Comparison of ENCODE assay signal across 8 cellular contexts in genomic region chr13:95676775-95677563, GRCh38. TPM values are rescaled to one million over a fixed set of nuclear protein-coding genes. Genes with fewer than 3 reads are reported as not detected.
DNase-seq lines count a peak whose midpoint lies in the region; ATAC-seq, FAIRE-seq and TF ChIP-seq lines count a peak whose summit lies in the region.

DNAJC3 (plus strand) TSS chr13:95677139; CDS start chr13:95677256, 117 bp downstream.

- FAIRE-seq in GM12892 (lab: Jason Lieb, UNC) = peak; percentile 99

- TF ChIP-seq CTCF in adrenal gland (IDR thresholded peaks at IDR 0.05) (no peak), type B pancreatic cell (conservative IDR thresholded peaks at IDR 0.05) (no peak)

- H3K36me3 ChIP-seq in adrenal gland (replicated peaks in 1 of 2) = no peaks in the 10 kb centered on the region

- H3K36me3 Mint-ChIP-seq in type B pancreatic cell = peaks cover 7% of the 10 kb centered on the region

- H3K4me3 ChIP-seq in adrenal gland = peak within 1 kb of the TSS; percentile 40 to 97 (median 86)

- H3K27me3 ChIP-seq in adrenal gland = no peaks in the 10 kb centered on the region

- H3K27ac Mint-ChIP-seq in type B pancreatic cell = peak within 1 kb of the TSS; percentile 98

- ATAC-seq in HG02852 (IDR thresholded peaks at IDR 0.05; ENCODE audit: unreplicated experiment) = peak; percentile 91

- TF ChIP-seq POLR2A in GM12892 (IDR thresholded peaks at IDR 0.05; ENCODE audit: low read depth, low read length) (peak; percentile 98), adrenal gland (IDR thresholded peaks at IDR 0.05) (peak; percentile 95 to 99)

- H3K27ac ChIP-seq in adrenal gland = peak within 1 kb of the TSS; percentile 89 to 98 (median 95)

- H3K4me3 Mint-ChIP-seq in type B pancreatic cell = peak within 1 kb of the TSS; percentile 99

- 0 to 10% (median 1%) methylated on average over 2 to 89 of the region's 89 CpGs for WGBS in adrenal gland, 4 donors

- no peaks in the 10 kb centered on the region for H3K27me3 Mint-ChIP-seq in type B pancreatic cell

- peaks cover 28% of the 10 kb centered on the region for H3K4me1 Mint-ChIP-seq in type B pancreatic cell (ENCODE audit: unreplicated experiment)

- H3K4me1 ChIP-seq in adrenal gland (replicated peaks in 1 of 2) = peaks cover 6 to 47% of the 10 kb centered on the region in 2 donors

- intact Hi-C loops in adrenal gland (cut with DNase I) (no loop called here), cardiac septum (cut with DNase I) (loop anchor here (5.0 kb wide), 1 partner anchor 155 kb away; no protein-coding TSS in a partner anchor)

- H3K9me3 ChIP-seq in adrenal gland (replicated peaks in 1 of 3) = no peaks in the 10 kb centered on the region

- peak; percentile 88 for DNase-seq in GM12892 (ENCODE audit: insufficient read length)
- DNase-seq in NCI-H146 (lab: John Stamatoyannopoulos, UW) = peak; percentile 98
- peak; percentile 96 to 98 (median 97) for DNase-seq in T-helper 1 cell
- peak; percentile 99 for DNase-seq in adrenal gland
- DNase-seq in cardiac septum (ENCODE audit: low spot score) = peak; percentile 99
- peak; percentile 96 for DNase-seq in pons (ENCODE audit: low spot score)
- DNase-seq in type B pancreatic cell (ENCODE audit: extremely low spot score, unreplicated experiment) = peak; percentile 99

- no peaks in the 10 kb centered on the region for H3K9me3 Mint-ChIP-seq in type B pancreatic cell

RNA-seq across cellular contexts. Expression of gene DNAJC3, which starts in this region (rescaled TPM):
- 13.7 TPM for polyA plus RNA-seq in GM12892 (2012; ENCODE audit: missing spikeins)
- total RNA-seq in adrenal gland (10 to 100 TPM; 40.6 to 99.0 (median 48.1) TPM), cardiac septum (36.0 TPM), type B pancreatic cell (ENCODE audit: low replicate concordance) (26.4 and 29.0 TPM in 2 replicates)
- polyA plus RNA-seq in adrenal gland = 10 to 100 TPM in 1 of 3 donors, 1 to 10 TPM in 2; 8.7 to 71.0 (median 9.4) TPM

Comparison
In these comparisons a context has a peak if more than half of its experiments do, and no peak if none do; other contexts are left out.
1. Peak in every context shown above with its lines: DNase-seq, ATAC-seq, H3K4me3 ChIP-seq and H3K27ac ChIP-seq.